ENCODE assay signal across 9 cellular contexts in genomic region chr10:93542358-93542791, GRCh38. TPM values are rescaled to one million over a fixed set of nuclear protein-coding genes. Genes with fewer than 3 reads are reported as not detected.
A peak's percentile ranks its signal among the peaks of the same experiment; 100 is the strongest.
DNase-seq lines count a peak whose midpoint lies in the region; ATAC-seq and TF ChIP-seq lines count a peak whose summit lies in the region.
"Had no signal": no experiment of that assay in that cellular context is flagged by ENCODE, and none has a peak within 500 bp of the region (broad histone marks: within the 10 kb centered on the region; RNA-seq: fewer than 3 reads in every experiment).

No MANE protein-coding gene starts in this region.

- CTCF ChIA-PET in BJ (lab: Yijun Ruan, JAX) = interaction anchor here (0.6 to 4.5 kb wide), 21 partner anchors 8 to 317 kb away, joined by 3 to 19 read pairs (median 5); no protein-coding TSS in a partner anchor

- H3K4me3 ChIP-seq in BJ (ENCODE audit: low read depth, low read length) = 0 out of 2 replicates have a peak overlapping the region, but pooled peaks have one; percentile 4

- H3K27me3 ChIP-seq in BJ (ENCODE audit: control insufficient read depth, insufficient read depth, low read length) = no peaks in the 10 kb centered on the region; the same call in 1 of the 2 replicates

- TF ChIP-seq CTCF in BJ (IDR thresholded peaks at IDR 0.05; ENCODE audit: insufficient read depth, low read depth, low read length) = no peak

- DNase-seq in BJ (ENCODE audit: low read depth) (no peak), NCI-H187 treated with DMSO at 0.1 percent for 48 hours (lab: John Stamatoyannopoulos, UW) (peak; percentile 12), cerebellum (ENCODE audit: low spot score) (peak; percentile 30), mucosa of gallbladder (ENCODE audit: low spot score) (peak; percentile 53), CD1c-positive myeloid dendritic cell (ENCODE audit: extremely low spot score) (no peak), iPS-NIHi7 (ENCODE audit: extremely low spot score) (no peak)
- no peak for DNase-seq in stimulated activated CD4-positive, alpha-beta T cell treated with anti-CD3 and anti-CD28 coated beads, Interleukin-1b, Interleukin-23, amount 100 ng/mL, for 48 hours
- DNase-seq: activated CD4-positive, CD25-positive, alpha-beta regulatory T cell treated with anti-CD3 and anti-CD28 coated beads, Interleukin-2, amount 50 U/mL, for 72 hours had no signal

- ATAC-seq in GM21576 (IDR thresholded peaks at IDR 0.05; ENCODE audit: unreplicated experiment) = no peak

- H3K36me3 ChIP-seq in BJ (ENCODE audit: control insufficient read depth, insufficient read depth, low read length) = no peaks in the 10 kb centered on the region

- POLR2A ChIA-PET in BJ (lab: Charles Lee) = no interaction called here

RNA-seq across cellular contexts. Expression of gene FFAR4, which starts 24.1 kb away (rescaled TPM):
- not detected in 2 replicates for polyA plus RNA-seq in BJ (2011; rRNA removed)
- polyA minus RNA-seq in BJ (2011; rRNA and poly(A)+ RNA removed) = not detected in 2 replicates
- total RNA-seq in cerebellum = 0.18 TPM
- 6.1 TPM for total RNA-seq in mucosa of gallbladder

RNA-seq across cellular contexts. Expression of gene CEP55, which starts 46.0 kb away (rescaled TPM):
- polyA plus RNA-seq in BJ (2011; rRNA removed) = 16.8 and 28.2 TPM in 2 replicates
- 3.7 and 5.4 TPM in 2 replicates for polyA minus RNA-seq in BJ (2011; rRNA and poly(A)+ RNA removed)
- total RNA-seq in cerebellum (6.4 TPM), mucosa of gallbladder (1.3 TPM)

RNA-seq across cellular contexts. Expression of gene RBP4, which starts 58.7 kb away (rescaled TPM):
- polyA plus RNA-seq in BJ (2011; rRNA removed) = 0.22 and 0.26 TPM in 2 replicates
- 0.31 TPM in 1 of 2 replicates, not detected in the other for polyA minus RNA-seq in BJ (2011; rRNA and poly(A)+ RNA removed)
- total RNA-seq in cerebellum (2.5 TPM), mucosa of gallbladder (59.9 TPM)

Comparison
In these comparisons a context has a peak if more than half of its experiments do, and no peak if none do; other contexts are left out.
1. DNase-seq: peak in NCI-H187 treated with DMSO at 0.1 percent for 48 hours (single experiment), cerebellum (single experiment) and mucosa of gallbladder (single experiment); none in BJ (single experiment), CD1c-positive myeloid dendritic cell (single experiment), stimulated activated CD4-positive, alpha-beta T cell treated with anti-CD3 and anti-CD28 coated beads, Interleukin-1b, Interleukin-23, amount 100 ng/mL, for 48 hours (single experiment) and iPS-NIHi7 (single experiment).
2. RNA of gene RBP4, which starts 58.7 kb away (total RNA-seq): 59.9 TPM in mucosa of gallbladder (single experiment); 2.5 TPM in cerebellum (single experiment); every median in the first group is over 10 times any median in the second.